33 cellular contexts compared by ENCODE assay signal in genomic region chr1:29869802-29870201, GRCh38.
DNase-seq lines count a peak whose midpoint lies in the region; ATAC-seq, FAIRE-seq and TF ChIP-seq lines count a peak whose summit lies in the region.
"Had no signal": no experiment of that assay in that cellular context is flagged by ENCODE, and none has a peak within 500 bp of the region (broad histone marks: within the 10 kb centered on the region; RNA-seq: fewer than 3 reads in every experiment).

No MANE protein-coding gene starts in this region.

- no peak for TF ChIP-seq EP300 in K562 (IDR thresholded peaks at IDR 0.05; ENCODE audit: low read length)

- H3K36me3 ChIP-seq in HEK293 (ENCODE audit: control insufficient read depth in 2 of 2, insufficient read depth in 1 of 2, low read length in 2 of 2): no peaks in the 10 kb centered on the region
- no peaks in the 10 kb centered on the region for H3K36me3 ChIP-seq in K562 (ENCODE audit: control insufficient read depth, insufficient read depth, low read length)
- H3K36me3 ChIP-seq: BE2C; BLaER1; BLaER1 treated with 17β-estradiol and CSF1 and Interleukin-3, amounts not matched to agents 10 nM and 100 nM had no signal

- H3K4me1 ChIP-seq in HEK293 (ENCODE audit: control insufficient read depth, insufficient read depth, low read length): no peaks in the 10 kb centered on the region
- no peaks in the 10 kb centered on the region for H3K4me1 ChIP-seq in K562 (replicated peaks in 1 of 2; ENCODE audit: control insufficient read depth in 2 of 2, insufficient read depth in 2 of 2, low read length in 2 of 2)
- H3K4me1 ChIP-seq: A549, BE2C, Caco-2 had no signal

- no peak overlapping the region for H2AFZ ChIP-seq in K562 (ENCODE audit: low read depth, low read length)

- TF ChIP-seq CTCF in HEK293 (tag by site-specific recombination; IDR thresholded peaks at IDR 0.05) (no peak), K562 (IDR thresholded peaks at IDR 0.05 in 2 of 3, conservative IDR thresholded peaks at IDR 0.05 in 1 of 3; ENCODE audit: insufficient read depth in 2 of 3, low read depth in 1 of 3, low read length in 3 of 3) (no peak), coronary artery (IDR thresholded peaks at IDR 0.05) (no peak)

- BruUV-seq in K562 (replicated peaks; lab: Mats Ljungman, UMichigan): no TSS peak

- CTCF ChIA-PET in HEK293 (lab: Yijun Ruan, JAX): interaction anchor here (0.6 to 0.7 kb wide), 3 partner anchors 14 to 1562 kb away, joined by 3 read pairs; no protein-coding TSS in a partner anchor
- CTCF ChIA-PET in K562 (lab: Yijun Ruan, JAX; ENCODE audit: low intra/inter-chr PET ratio): no interaction called here

- TF ChIP-seq POLR2A in K562 (conservative IDR thresholded peaks at IDR 0.05): no peak

- H3K27me3 ChIP-seq in K562 (ENCODE audit: control insufficient read depth in 2 of 2, insufficient read depth in 2 of 2, low read length in 2 of 2): no peaks in the 10 kb centered on the region
- H3K27me3 ChIP-seq: BE2C; BLaER1; BLaER1 treated with 17β-estradiol and CSF1 and Interleukin-3, amounts not matched to agents 10 nM and 100 nM had no signal

- no peaks in the 10 kb centered on the region for H3K9me3 ChIP-seq in HEK293 (ENCODE audit: control insufficient read depth, insufficient read depth, low read depth, low read length)
- H3K9me3 ChIP-seq in K562 (replicated peaks; ENCODE audit: control insufficient read depth, insufficient read depth, low read depth, low read length): no peaks in the 10 kb centered on the region
- H3K9me3 ChIP-seq: BE2C, BLaER1, Caco-2 had no signal

- WGBS in K562 (ENCODE audit: insufficient coverage, low coverage, missing lambda C conversion rate): 3% methylated on average over 2 of the region's 2 CpGs

- in situ Hi-C loops in K562 (cut with MboI): no loop called here

- no peaks in the 10 kb centered on the region for H3K79me2 ChIP-seq in K562 (ENCODE audit: control insufficient read depth, insufficient read depth, low read length)

- POLR2A ChIA-PET in HEK293 (lab: Yijun Ruan, JAX): no interaction called here
- POLR2A ChIA-PET in K562 (lab: Yijun Ruan, JAX): interaction anchor here (0.8 kb wide), 1 partner anchor 135 kb away, joined by 4 read pairs; no protein-coding TSS in a partner anchor

- no peak for ATAC-seq in K562
- ATAC-seq: A549; CD8-positive, alpha-beta T cell had no signal

- intact Hi-C loops in K562 (cut with micrococcal nuclease): no loop called here

- H3K4me2 ChIP-seq in K562 (ENCODE audit: insufficient read depth, low read length): no peak overlapping the region
- H3K4me2 ChIP-seq: A549; BLaER1; BLaER1 treated with 17β-estradiol and CSF1 and Interleukin-3, amounts not matched to agents 10 nM and 100 nM had no signal

- no peaks in the 10 kb centered on the region for H3K9me1 ChIP-seq in K562 (ENCODE audit: control insufficient read depth, insufficient read depth, low read length)

- H3K27ac ChIP-seq in HEK293 (ENCODE audit: extremely low read depth, low read depth, low read length): no peak overlapping the region
- H3K27ac ChIP-seq in K562 (ENCODE audit: extremely low read depth, low read depth, low read length): no peak overlapping the region
- H3K27ac ChIP-seq in coronary artery: no peak overlapping the region
- H3K27ac ChIP-seq: 22Rv1; A549; BLaER1; BLaER1 treated with 17β-estradiol and CSF1 and Interleukin-3, amounts not matched to agents 10 nM and 100 nM; C4-2B had no signal

- no peaks in the 10 kb centered on the region for H4K20me1 ChIP-seq in K562 (replicated peaks; ENCODE audit: control insufficient read depth, insufficient read depth, low read length)
- H4K20me1 ChIP-seq: BLaER1; BLaER1 treated with 17β-estradiol and CSF1 and Interleukin-3, amounts not matched to agents 10 nM and 100 nM had no signal

- TF ChIP-seq RAD21 in K562 (CRISPR knock-in tag; conservative IDR thresholded peaks at IDR 0.05 in 1 of 2, IDR thresholded peaks at IDR 0.05 in 1 of 2): no peak

- no peak for FAIRE-seq in K562 (lab: Jason Lieb, UNC)
- FAIRE-seq: A204.1, A549, D721Med had no signal

- H3K4me3 ChIP-seq in HEK293 (ENCODE audit: low read depth, low read length) (no peak overlapping the region), K562 (no peak overlapping the region), coronary artery (no peak overlapping the region)
- H3K4me3 ChIP-seq: A549; BLaER1; BLaER1 treated with 17β-estradiol and CSF1 and Interleukin-3, amounts not matched to agents 10 nM and 100 nM had no signal

- no peak overlapping the region for H3K9ac ChIP-seq in K562 (ENCODE audit: insufficient read depth in 1 of 2, low read depth in 2 of 2, low read length in 2 of 2)
- H3K9ac ChIP-seq: BLaER1; BLaER1 treated with 17β-estradiol and CSF1 and Interleukin-3, amounts not matched to agents 10 nM and 100 nM had no signal

- DNase-seq in K562 (ENCODE audit: extremely low read depth in 1 of 4, low spot score in 3 of 4) (no peak), mesenteric fat pad (ENCODE audit: low spot score) (peak; percentile 14), coronary artery (ENCODE audit: low spot score) (no peak), glomerular visceral epithelial cell (ENCODE audit: extremely low spot score) (no peak)
- DNase-seq in activated T-cell treated with anti-CD3 and anti-CD28 coated beads, Interleukin-2, amount 50 U/mL, for 1 hour: no peak
- DNase-seq: 8988T; ACHN; AML-193; BE2C; C1 segment of cervical spinal cord; Caco-2; Calu3; CD4-positive, alpha-beta memory T cell; CD4-positive, alpha-beta T cell; CD4-positive, CD25-positive, alpha-beta regulatory T cell; CD8-positive, alpha-beta memory T cell; CD8-positive, alpha-beta T cell; COR-L47; DMS 273 treated with DMSO at 0.1 percent for 48 hours; DMS153; DMS53; DMS79; DMS79 treated with DMSO at 0.1 percent for 48 hours; DND-41; EL had no signal

TF ChIP-seq in HEK293, 187 proteins besides CTCF, POLR2A, EP300 and RAD21:
- TF ChIP-seq ZNF707 (tag by site-specific recombination; IDR thresholded peaks at IDR 0.05) (peak; percentile 79), ZNF596 (tag by site-specific recombination; IDR thresholded peaks at IDR 0.05) (no peak)

TF ChIP-seq in K562, 482 proteins besides CTCF, POLR2A, EP300 and RAD21:
- TF ChIP-seq CEBPB (tag; IDR thresholded peaks at IDR 0.05) (no peak), ZNF707 (CRISPR knock-in tag; conservative IDR thresholded peaks at IDR 0.05) (peak; percentile 77)

Comparison
In these comparisons a context has a peak if more than half of its experiments do, and no peak if none do; other contexts are left out.
1. Of the 44 proteins assayed by ChIP-seq in both K562 and HEK293: peak only in K562: none; only in HEK293: none; in both: ZNF707; in neither: 43.